In the genomic region with DNA sequence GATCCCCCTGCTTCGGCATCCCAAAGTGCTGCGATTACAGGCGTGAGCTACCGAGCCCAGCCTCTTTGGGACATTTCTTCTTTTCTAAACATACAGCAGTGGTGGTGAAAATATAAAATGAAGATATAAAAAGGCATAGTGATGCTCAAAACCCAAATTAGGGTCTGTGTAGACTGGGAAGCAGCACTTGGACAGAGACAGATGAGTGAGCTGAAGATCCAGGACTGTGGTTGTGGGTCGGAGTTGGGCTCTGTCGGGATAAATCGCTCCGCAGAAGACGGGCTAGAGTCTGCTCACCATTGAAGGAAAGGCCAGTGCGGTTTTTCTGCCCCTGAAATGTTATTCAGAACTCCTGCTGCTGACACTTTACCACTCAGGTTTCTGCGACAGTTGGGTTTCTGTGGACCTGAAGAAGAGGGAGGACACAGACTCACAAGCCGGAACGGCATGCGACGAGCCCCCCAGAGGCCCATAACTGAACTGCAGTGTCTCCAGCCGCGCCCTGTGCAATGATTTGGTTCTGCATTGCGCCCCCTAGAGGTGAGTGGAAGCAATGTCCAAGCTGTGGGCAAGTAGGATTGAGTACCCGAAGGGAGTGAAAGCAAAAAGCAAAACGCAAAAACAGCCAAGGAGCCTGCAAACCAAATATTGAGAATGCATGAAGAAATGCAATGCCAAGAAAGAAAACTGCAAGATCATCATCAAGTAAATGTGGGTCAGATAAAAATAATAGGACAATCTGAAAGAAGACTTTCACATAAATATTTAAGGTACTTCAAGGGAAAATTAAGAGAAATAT, we compare ENCODE assay signal across 8 cellular contexts.
DNase-seq lines count a peak whose midpoint lies in the region; ATAC-seq, FAIRE-seq and TF ChIP-seq lines count a peak whose summit lies in the region.

No MANE protein-coding gene starts in this region.

- BruUV-seq in HCT116 (replicated peaks; lab: Mats Ljungman, UMichigan): no TSS peak

- TF ChIP-seq RAD21 in HCT116 (IDR thresholded peaks at IDR 0.05; ENCODE audit: low read depth): peak; percentile 53; the same call in 1 of the 2 replicates

- no peak overlapping the region; a peak in 1 of 4 replicates for H3K4me3 ChIP-seq in HCT116 (replicated peaks in 1 of 2; ENCODE audit: low read depth in 1 of 2, low read length in 2 of 2)

- H2AFZ ChIP-seq in HCT116 (ENCODE audit: low read depth, low read length, poor library complexity, severe bottlenecking): peak overlapping the region; percentile 40

- DNase-seq in GM10266 (ENCODE audit: extremely low spot score) (peak; percentile 80), HCT116 (ENCODE audit: low read depth, low spot score) (peak; percentile 89), M059J (ENCODE audit: low read depth) (peak; percentile 74), Right ventricle myocardium inferior (ENCODE audit: missing footprints) (peak; percentile 86), progenitor cell of endocrine pancreas (ENCODE audit: low spot score, unreplicated experiment) (peak; percentile 86), urothelium cell line (ENCODE audit: low spot score) (peak; percentile 84)
- peak; percentile 86 for DNase-seq in activated naive CD4-positive, alpha-beta T cell treated with anti-CD3 and anti-CD28 coated beads, Interleukin-2, amount 50 U/mL, for 16 hours

- TF ChIP-seq CTCF in GM10266 (IDR thresholded peaks at IDR 0.05; ENCODE audit: control insufficient read depth, insufficient read depth, low read depth, missing control alignments): peak; percentile 96
- TF ChIP-seq CTCF in HCT116 (IDR thresholded peaks at IDR 0.05 in 2 of 3, conservative IDR thresholded peaks at IDR 0.05 in 1 of 3; ENCODE audit: borderline replicate concordance in 1 of 3, insufficient read depth in 1 of 3, low read depth in 2 of 3, low read length in 2 of 3): peak; percentile 98 to 100 (median 100)
- TF ChIP-seq CTCF in progenitor cell of endocrine pancreas (IDR thresholded peaks at IDR 0.05; ENCODE audit: unreplicated experiment): peak; percentile 100

- CTCF ChIA-PET in HCT116 (lab: Charles Lee): interaction anchor here (0.5 to 3.0 kb wide), 15 partner anchors 9 to 228 kb away, joined by 3 to 27 read pairs (median 5); no protein-coding TSS in a partner anchor

- H3K36me3 Mint-ChIP-seq in progenitor cell of endocrine pancreas (ENCODE audit: insufficient read depth): no peaks in the 10 kb centered on the region

- no peaks in the 10 kb centered on the region for H3K9me2 ChIP-seq in HCT116 (ENCODE audit: insufficient read depth)

- FAIRE-seq in urothelium cell line (lab: Jason Lieb, UNC): peak; percentile 74

- no peaks in the 10 kb centered on the region for H3K27me3 ChIP-seq in HCT116 (ENCODE audit: insufficient read depth, low read length)

- H3K27me3 Mint-ChIP-seq in progenitor cell of endocrine pancreas: peaks cover 5% of the 10 kb centered on the region

- H3K27ac Mint-ChIP-seq in progenitor cell of endocrine pancreas: no peak overlapping the region

- H3K9me3 Mint-ChIP-seq in progenitor cell of endocrine pancreas (ENCODE audit: low read depth): no peaks in the 10 kb centered on the region

- no peak overlapping the region for H3K27ac ChIP-seq in HCT116 (ENCODE audit: low read depth, low read length)

- POLR2A ChIA-PET in HCT116 (lab: Charles Lee): no interaction called here

- RAD21 ChIA-PET in HCT116 (lab: Charles Lee; ENCODE audit: low non-redundant PET in 1 of 2, low total read pairs in 2 of 2, uncharacterized antibody in 2 of 2, unreplicated experiment in 2 of 2): interaction anchor here in 1 of 2 experiments (0.7 kb wide), 1 partner anchor 146 kb away, joined by 3 read pairs; no protein-coding TSS in a partner anchor

- no peaks in the 10 kb centered on the region for H3K36me3 ChIP-seq in HCT116 (ENCODE audit: control insufficient read depth in 1 of 2, insufficient read depth in 2 of 2, low read length in 2 of 2)

- peak overlapping the region; percentile 35 for H3K4me3 Mint-ChIP-seq in progenitor cell of endocrine pancreas (ENCODE audit: low read depth)

- ATAC-seq in HCT116 (peak; percentile 99), SK-N-SH treated with all-trans-retinoic acid at 6 μM for 48 hours (peak; percentile 100), Right ventricle myocardium inferior (peak; percentile 94)

- intact Hi-C loops in HCT116 (cut with micrococcal nuclease) (loop anchor here (1.0 to 2.0 kb wide), 2 partner anchors 67 to 193 kb away; partner anchors contain the start of genes ATP5PF and GABPA), Right ventricle myocardium inferior (cut with DNase I) (no loop called here)

- H3K4me2 ChIP-seq in HCT116 (ENCODE audit: low read length): peak overlapping the region; percentile 40

- no peaks in the 10 kb centered on the region for H3K4me1 Mint-ChIP-seq in progenitor cell of endocrine pancreas (ENCODE audit: low read depth)

- no peak overlapping the region for H3K9ac ChIP-seq in HCT116 (ENCODE audit: low read length)

- TF ChIP-seq POLR2A in HCT116 (IDR thresholded peaks at IDR 0.05; ENCODE audit: borderline replicate concordance, extremely low read depth, insufficient read depth, insufficient read length): no peak

- no peaks in the 10 kb centered on the region for H4K20me1 ChIP-seq in HCT116 (ENCODE audit: insufficient read depth)

- no peaks in the 10 kb centered on the region for H3K79me2 ChIP-seq in HCT116 (ENCODE audit: insufficient read depth, low read length)

- no peaks in the 10 kb centered on the region for H3K4me1 ChIP-seq in HCT116 (ENCODE audit: control insufficient read depth in 1 of 2, insufficient read depth in 2 of 2, low read length in 2 of 2)

- H3K9me3 ChIP-seq in HCT116 (ENCODE audit: control insufficient read depth in 1 of 2, insufficient read depth in 1 of 2, low read depth in 1 of 2, low read length in 2 of 2): no peaks in the 10 kb centered on the region

TF ChIP-seq in HCT116, 20 proteins besides CTCF, POLR2A, EP300 and RAD21 (continues in another document):
- no peak for TF ChIP-seq SRF (IDR thresholded peaks at IDR 0.05; ENCODE audit: low read depth)
- TF ChIP-seq SP1 (IDR thresholded peaks at IDR 0.05; ENCODE audit: low read depth): no peak
- TF ChIP-seq, protein P1, sequence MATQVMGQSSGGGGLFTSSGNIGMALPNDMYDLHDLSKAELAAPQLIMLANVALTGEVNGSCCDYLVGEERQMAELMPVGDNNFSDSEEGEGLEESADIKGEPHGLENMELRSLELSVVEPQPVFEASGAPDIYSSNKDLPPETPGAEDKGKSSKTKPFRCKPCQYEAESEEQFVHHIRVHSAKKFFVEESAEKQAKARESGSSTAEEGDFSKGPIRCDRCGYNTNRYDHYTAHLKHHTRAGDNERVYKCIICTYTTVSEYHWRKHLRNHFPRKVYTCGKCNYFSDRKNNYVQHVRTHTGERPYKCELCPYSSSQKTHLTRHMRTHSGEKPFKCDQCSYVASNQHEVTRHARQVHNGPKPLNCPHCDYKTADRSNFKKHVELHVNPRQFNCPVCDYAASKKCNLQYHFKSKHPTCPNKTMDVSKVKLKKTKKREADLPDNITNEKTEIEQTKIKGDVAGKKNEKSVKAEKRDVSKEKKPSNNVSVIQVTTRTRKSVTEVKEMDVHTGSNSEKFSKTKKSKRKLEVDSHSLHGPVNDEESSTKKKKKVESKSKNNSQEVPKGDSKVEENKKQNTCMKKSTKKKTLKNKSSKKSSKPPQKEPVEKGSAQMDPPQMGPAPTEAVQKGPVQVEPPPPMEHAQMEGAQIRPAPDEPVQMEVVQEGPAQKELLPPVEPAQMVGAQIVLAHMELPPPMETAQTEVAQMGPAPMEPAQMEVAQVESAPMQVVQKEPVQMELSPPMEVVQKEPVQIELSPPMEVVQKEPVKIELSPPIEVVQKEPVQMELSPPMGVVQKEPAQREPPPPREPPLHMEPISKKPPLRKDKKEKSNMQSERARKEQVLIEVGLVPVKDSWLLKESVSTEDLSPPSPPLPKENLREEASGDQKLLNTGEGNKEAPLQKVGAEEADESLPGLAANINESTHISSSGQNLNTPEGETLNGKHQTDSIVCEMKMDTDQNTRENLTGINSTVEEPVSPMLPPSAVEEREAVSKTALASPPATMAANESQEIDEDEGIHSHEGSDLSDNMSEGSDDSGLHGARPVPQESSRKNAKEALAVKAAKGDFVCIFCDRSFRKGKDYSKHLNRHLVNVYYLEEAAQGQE (IDR thresholded peaks at IDR 0.05; ENCODE audit: low read depth): no peak
- peak; percentile 51; the same call in 1 of the 2 replicates for TF ChIP-seq CBX3 (IDR thresholded peaks at IDR 0.05; ENCODE audit: low read depth)
- TF ChIP-seq TCF7L2 (IDR thresholded peaks at IDR 0.05; ENCODE audit: borderline replicate concordance, extremely low read depth, insufficient read depth, insufficient read length): no peak

TF ChIP-seq in SK-N-SH treated with all-trans-retinoic acid at 6 μM for 48 hours, 23 proteins besides CTCF, POLR2A, EP300 and RAD21 (continues in another document):
- no peak for TF ChIP-seq TCF4 (CRISPR knock-in tag; IDR thresholded peaks at IDR 0.05; ENCODE audit: borderline replicate concordance)
- no peak for TF ChIP-seq TOX (CRISPR knock-in tag; IDR thresholded peaks at IDR 0.05; ENCODE audit: borderline replicate concordance)
- TF ChIP-seq GLIS3 (CRISPR knock-in tag; IDR thresholded peaks at IDR 0.05): no peak
- TF ChIP-seq ESRRG (CRISPR knock-in tag; IDR thresholded peaks at IDR 0.05): no peak
- no peak for TF ChIP-seq ZFP3 (CRISPR knock-in tag; IDR thresholded peaks at IDR 0.05)
- TF ChIP-seq ARNTL (CRISPR knock-in tag; IDR thresholded peaks at IDR 0.05; ENCODE audit: borderline replicate concordance, low read depth): no peak
- no peak for TF ChIP-seq ZFP30 (CRISPR knock-in tag; IDR thresholded peaks at IDR 0.05)
- TF ChIP-seq, protein P2, sequence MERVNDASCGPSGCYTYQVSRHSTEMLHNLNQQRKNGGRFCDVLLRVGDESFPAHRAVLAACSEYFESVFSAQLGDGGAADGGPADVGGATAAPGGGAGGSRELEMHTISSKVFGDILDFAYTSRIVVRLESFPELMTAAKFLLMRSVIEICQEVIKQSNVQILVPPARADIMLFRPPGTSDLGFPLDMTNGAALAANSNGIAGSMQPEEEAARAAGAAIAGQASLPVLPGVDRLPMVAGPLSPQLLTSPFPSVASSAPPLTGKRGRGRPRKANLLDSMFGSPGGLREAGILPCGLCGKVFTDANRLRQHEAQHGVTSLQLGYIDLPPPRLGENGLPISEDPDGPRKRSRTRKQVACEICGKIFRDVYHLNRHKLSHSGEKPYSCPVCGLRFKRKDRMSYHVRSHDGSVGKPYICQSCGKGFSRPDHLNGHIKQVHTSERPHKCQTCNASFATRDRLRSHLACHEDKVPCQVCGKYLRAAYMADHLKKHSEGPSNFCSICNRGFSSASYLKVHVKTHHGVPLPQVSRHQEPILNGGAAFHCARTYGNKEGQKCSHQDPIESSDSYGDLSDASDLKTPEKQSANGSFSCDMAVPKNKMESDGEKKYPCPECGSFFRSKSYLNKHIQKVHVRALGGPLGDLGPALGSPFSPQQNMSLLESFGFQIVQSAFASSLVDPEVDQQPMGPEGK (CRISPR knock-in tag; IDR thresholded peaks at IDR 0.05; ENCODE audit: borderline replicate concordance): no peak
- no peak for TF ChIP-seq ZNF565 (CRISPR knock-in tag; conservative IDR thresholded peaks at IDR 0.05; ENCODE audit: low read depth)
- TF ChIP-seq OSR1 (CRISPR knock-in tag; IDR thresholded peaks at IDR 0.05): no peak
- TF ChIP-seq SNAI2 (CRISPR knock-in tag; IDR thresholded peaks at IDR 0.05): no peak
- TF ChIP-seq RARB (CRISPR knock-in tag; IDR thresholded peaks at IDR 0.05): no peak
- TF ChIP-seq ZC3H10 (CRISPR knock-in tag; IDR thresholded peaks at IDR 0.05): no peak
